Comparison of ENCODE assay signal across 8 cellular contexts in the genomic region with DNA sequence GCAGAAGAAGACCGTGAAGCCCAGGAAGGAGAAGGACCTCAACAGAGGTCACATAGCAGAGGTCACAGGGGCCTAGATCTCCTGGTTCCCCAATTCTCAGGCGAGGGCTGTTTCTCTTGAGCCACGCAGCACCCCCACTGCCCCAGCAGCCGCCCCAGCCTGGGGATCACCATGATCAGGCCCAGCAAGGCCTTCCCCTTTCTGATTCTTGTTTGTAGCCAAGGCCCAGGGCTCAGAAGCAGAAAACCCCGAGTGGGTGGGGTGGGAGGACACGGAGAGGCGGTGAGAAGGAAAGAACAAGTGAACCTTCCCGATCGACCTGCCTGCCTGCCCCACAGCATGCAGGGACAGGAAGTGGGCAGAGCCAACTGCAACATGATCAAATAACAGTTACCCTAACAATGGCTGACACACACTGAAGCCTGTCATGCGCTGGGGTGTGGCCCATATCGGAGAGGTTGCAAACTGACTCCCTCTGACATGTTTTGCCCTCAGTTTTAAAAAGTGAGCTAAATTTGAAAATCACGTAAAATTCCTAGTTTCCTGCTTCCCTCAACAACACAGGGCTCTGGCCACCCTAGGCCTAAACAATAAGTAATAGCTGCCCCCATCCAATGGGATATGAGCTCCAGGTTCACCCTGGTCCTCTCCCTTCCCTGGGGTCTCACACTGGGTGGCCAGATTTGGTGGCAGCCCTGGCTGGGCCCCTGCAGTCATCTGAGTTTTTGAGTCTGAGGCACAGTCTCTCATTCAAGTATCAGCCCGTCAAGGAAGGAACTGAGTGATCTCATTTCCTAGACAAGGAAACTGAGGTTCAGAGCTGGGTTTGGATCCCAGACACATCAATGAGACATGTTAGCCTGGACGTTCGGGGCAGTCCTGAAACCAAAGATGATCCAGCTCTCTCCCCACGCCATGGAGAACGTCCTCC. TPM values are rescaled to one million over a fixed set of nuclear protein-coding genes. Genes with fewer than 3 reads are reported as not detected.
DNase-seq lines count a peak whose midpoint lies in the region; ATAC-seq and TF ChIP-seq lines count a peak whose summit lies in the region.

No MANE protein-coding gene starts in this region.

- peak overlapping the region; percentile 93 for H3K27ac Mint-ChIP-seq in activated naive CD8-positive, alpha-beta T cell treated with anti-CD3 and anti-CD28 coated beads for 36 hours

- H3K9me3 ChIP-seq in MG63, result no peaks in the 10 kb centered on the region

- DNase-seq in GF-D8 (lab: John Stamatoyannopoulos, UW) (peak; percentile 59), SKM-1 treated with dmso at 0.1 percent for 144 hours (lab: John Stamatoyannopoulos, UW; ENCODE audit: unreplicated experiment) (peak; percentile 60), kidney tubule cell (ENCODE audit: low spot score) (peak; percentile 56), omental fat pad (ENCODE audit: low spot score) (no peak), MG63 (no peak)
- peak; percentile 74 for DNase-seq in activated naive CD8-positive, alpha-beta T cell treated with anti-CD3 and anti-CD28 coated beads for 36 hours
- DNase-seq in stimulated activated CD4-positive, alpha-beta T cell treated with anti-CD3 and anti-CD28 coated beads, TNF-alpha, amount 100 ng/mL, for 24 hours (ENCODE audit: low read depth in 3 of 3), result peak; percentile 47 to 69 (median 59)

- peaks cover 28% of the 10 kb centered on the region for H3K36me3 Mint-ChIP-seq in activated naive CD8-positive, alpha-beta T cell treated with anti-CD3 and anti-CD28 coated beads for 36 hours

- H3K27me3 Mint-ChIP-seq in activated naive CD8-positive, alpha-beta T cell treated with anti-CD3 and anti-CD28 coated beads for 36 hours, result no peaks in the 10 kb centered on the region

- no peaks in the 10 kb centered on the region for H3K27me3 ChIP-seq in MG63

- no peaks in the 10 kb centered on the region for H3K9me3 Mint-ChIP-seq in activated naive CD8-positive, alpha-beta T cell treated with anti-CD3 and anti-CD28 coated beads for 36 hours

- H3K4me3 Mint-ChIP-seq in activated naive CD8-positive, alpha-beta T cell treated with anti-CD3 and anti-CD28 coated beads for 36 hours, result peak overlapping the region; percentile 73

- peaks cover 82% of the 10 kb centered on the region for H3K36me3 ChIP-seq in MG63

- H3K4me1 Mint-ChIP-seq in activated naive CD8-positive, alpha-beta T cell treated with anti-CD3 and anti-CD28 coated beads for 36 hours, result peaks cover 49% of the 10 kb centered on the region

- H3K4me3 ChIP-seq in MG63, result no peak overlapping the region

- no peak for TF ChIP-seq CTCF in omental fat pad (IDR thresholded peaks at IDR 0.05)

- ATAC-seq in HG02884 (IDR thresholded peaks at IDR 0.05; ENCODE audit: unreplicated experiment), result peak; percentile 74
- no peak for ATAC-seq in omental fat pad (ENCODE audit: low FRiP score)

RNA-seq across cellular contexts. Expression of a gene that starts 6.5 kb away (rescaled TPM):
- 10 to 100 TPM; 17.4 to 19.3 TPM for total RNA-seq in activated naive CD8-positive, alpha-beta T cell treated with anti-CD3 and anti-CD28 coated beads for 36 hours
- total RNA-seq in omental fat pad, result 10 to 100 TPM; 20.8 to 61.5 (median 29.0) TPM
- total RNA-seq in MG63 (2014; rRNA removed; shearing (Covaris generic); ENCODE audit: low replicate concordance), result 18.2 and 31.6 TPM in 2 replicates

RNA-seq across cellular contexts. Expression of a gene that starts 34.0 kb away (rescaled TPM):
- 100 to 1,000 TPM; 150 to 156 TPM for total RNA-seq in activated naive CD8-positive, alpha-beta T cell treated with anti-CD3 and anti-CD28 coated beads for 36 hours
- 100 to 1,000 TPM in 1 of 4 donors, 10 to 100 TPM in 3; 63.2 to 100 (median 72.6) TPM for total RNA-seq in omental fat pad
- 23.3 and 29.6 TPM in 2 replicates for total RNA-seq in MG63 (2014; rRNA removed; shearing (Covaris generic); ENCODE audit: low replicate concordance)

RNA-seq across cellular contexts. Expression of a gene that starts 43.6 kb away (rescaled TPM):
- total RNA-seq in activated naive CD8-positive, alpha-beta T cell treated with anti-CD3 and anti-CD28 coated beads for 36 hours, result 10 to 100 TPM; 36.4 to 37.7 TPM
- total RNA-seq in omental fat pad, result 100 to 1,000 TPM; 158 to 345 (median 227) TPM
- total RNA-seq in MG63 (2014; rRNA removed; shearing (Covaris generic); ENCODE audit: low replicate concordance), result 22.5 and 46.5 TPM in 2 replicates

Comparison
In these comparisons a context has a peak if more than half of its experiments do, and no peak if none do; other contexts are left out.
1. DNase-seq: peak in GF-D8 (single experiment), SKM-1 treated with dmso at 0.1 percent for 144 hours (single experiment), activated naive CD8-positive, alpha-beta T cell treated with anti-CD3 and anti-CD28 coated beads for 36 hours (single experiment), kidney tubule cell (single experiment) and stimulated activated CD4-positive, alpha-beta T cell treated with anti-CD3 and anti-CD28 coated beads, TNF-alpha, amount 100 ng/mL, for 24 hours (3 of 3); none in omental fat pad (single experiment) and MG63 (single experiment).